19 cellular contexts compared by ENCODE assay signal in the genomic region with DNA sequence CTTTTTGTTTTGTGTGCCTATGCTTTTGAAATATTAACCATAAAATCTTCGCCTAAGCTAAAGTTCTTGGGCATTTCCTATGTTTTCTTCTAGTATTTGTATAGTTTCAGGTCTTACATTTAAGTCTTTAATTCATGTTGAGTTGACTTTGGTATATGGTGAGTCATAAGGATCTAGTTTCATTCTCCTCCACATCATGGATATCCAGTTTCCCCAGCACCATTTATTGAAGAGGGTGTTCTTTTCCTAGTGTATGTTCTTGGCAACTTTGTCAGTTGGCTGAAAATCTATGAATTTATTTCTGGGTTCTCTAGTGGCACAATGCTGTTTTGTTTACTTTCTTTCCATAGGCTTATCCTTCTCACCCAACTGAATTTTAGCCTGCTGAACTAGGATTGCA.
"Had no signal": no experiment of that assay in that cellular context is flagged by ENCODE, and none has a peak within 500 bp of the region (broad histone marks: within the 10 kb centered on the region; RNA-seq: fewer than 3 reads in every experiment).

No MANE protein-coding gene starts in this region.

- H3K9me3 Mint-ChIP-seq: activated CD4-positive, alpha-beta memory T cell treated with anti-CD3 and anti-CD28 coated beads for 36 hours; activated naive CD8-positive, alpha-beta T cell treated with anti-CD3 and anti-CD28 coated beads, Interleukin-2, amount 10 ng/mL, durations not matched to agents 7 days and 5 days; activated T-cell treated with anti-CD3 and anti-CD28 coated beads, Interleukin-2, amount 50 U/mL, for 72 hours; neural progenitor cell had no signal

- H3K4me3 Mint-ChIP-seq: activated CD4-positive, alpha-beta memory T cell treated with anti-CD3 and anti-CD28 coated beads for 36 hours; activated naive CD8-positive, alpha-beta T cell treated with anti-CD3 and anti-CD28 coated beads, Interleukin-2, amount 10 ng/mL, durations not matched to agents 7 days and 5 days; activated T-cell treated with anti-CD3 and anti-CD28 coated beads, Interleukin-2, amount 50 U/mL, for 72 hours; neural progenitor cell; stimulated activated naive CD8-positive, alpha-beta T cell treated with anti-CD3 and anti-CD28 coated beads, Interleukin-15, Interleukin-2, amounts not matched to agents 100 ng/mL and 50 ng/mL, for 24 hours had no signal

- ATAC-seq: activated T-cell treated with anti-CD3 and anti-CD28 coated beads, Interleukin-2, amount 50 U/mL, for 72 hours; heart right ventricle; left ventricle myocardium superior had no signal

- H3K27ac Mint-ChIP-seq: activated CD4-positive, alpha-beta memory T cell treated with anti-CD3 and anti-CD28 coated beads for 36 hours; activated naive CD8-positive, alpha-beta T cell treated with anti-CD3 and anti-CD28 coated beads, Interleukin-2, amount 10 ng/mL, durations not matched to agents 7 days and 5 days; neural progenitor cell; stimulated activated naive CD8-positive, alpha-beta T cell treated with anti-CD3 and anti-CD28 coated beads, Interleukin-15, Interleukin-2, amounts not matched to agents 100 ng/mL and 50 ng/mL, for 24 hours had no signal

- H3K27me3 ChIP-seq: breast epithelium, esophagus squamous epithelium, heart right ventricle, neural progenitor cell, ovary, testis had no signal

- H3K36me3 ChIP-seq: breast epithelium, ovary had no signal

- H3K27me3 Mint-ChIP-seq: activated CD4-positive, alpha-beta memory T cell treated with anti-CD3 and anti-CD28 coated beads for 36 hours; activated naive CD8-positive, alpha-beta T cell treated with anti-CD3 and anti-CD28 coated beads, Interleukin-2, amount 10 ng/mL, durations not matched to agents 7 days and 5 days; stimulated activated naive CD8-positive, alpha-beta T cell treated with anti-CD3 and anti-CD28 coated beads, Interleukin-15, Interleukin-2, amounts not matched to agents 100 ng/mL and 50 ng/mL, for 24 hours had no signal

- H3K4me1 Mint-ChIP-seq: activated naive CD8-positive, alpha-beta T cell treated with anti-CD3 and anti-CD28 coated beads, Interleukin-2, amount 10 ng/mL, durations not matched to agents 7 days and 5 days; neural progenitor cell had no signal

- H3K4me3 ChIP-seq: breast epithelium, esophagus squamous epithelium, heart right ventricle, neural progenitor cell, ovary, testis had no signal

- H3K4me1 ChIP-seq: breast epithelium, neural progenitor cell had no signal

- FAIRE-seq: frontal cortex, kidney, urothelium cell line had no signal

- H3K4me2 ChIP-seq: neural progenitor cell had no signal

- H3K9ac ChIP-seq: neural progenitor cell had no signal

- H3K9me3 ChIP-seq: breast epithelium, esophagus squamous epithelium, heart right ventricle, ovary, testis had no signal

- DNase-seq: activated CD4-positive, alpha-beta memory T cell treated with anti-CD3 and anti-CD28 coated beads for 36 hours; activated naive CD8-positive, alpha-beta T cell treated with anti-CD3 and anti-CD28 coated beads, Interleukin-2, amount 10 ng/mL, durations not matched to agents 7 days and 5 days; activated T-cell treated with anti-CD3 and anti-CD28 coated beads, Interleukin-2, amount 50 U/mL, for 72 hours; anterior cingulate cortex; esophagus squamous epithelium; heart right ventricle; kidney; left ventricle myocardium superior; mesenchymal stem cell; ovary; stimulated activated CD4-positive, alpha-beta T cell treated with anti-CD3 and anti-CD28 coated beads, Interleukin-4, amount 100 ng/mL, for 1 hour; stimulated activated CD8-positive, alpha-beta memory T cell treated with anti-CD3 and anti-CD28 coated beads, Interleukin-4, amount 100 ng/mL, for 48 hours; testis had no signal

- H2AFZ ChIP-seq: neural progenitor cell had no signal

- H3K27ac ChIP-seq: breast epithelium, heart right ventricle, neural progenitor cell, ovary, testis, VCaP had no signal
